10 cellular contexts compared by ENCODE assay signal in genomic region chr12:88577537-88577936, GRCh38. TPM values are rescaled to one million over a fixed set of nuclear protein-coding genes. Genes with fewer than 3 reads are reported as not detected.
A peak's percentile ranks its signal among the peaks of the same experiment; 100 is the strongest.
DNase-seq lines count a peak whose midpoint lies in the region; TF ChIP-seq lines count a peak whose summit lies in the region.
"Had no signal": no experiment of that assay in that cellular context is flagged by ENCODE, and none has a peak within 500 bp of the region (broad histone marks: within the 10 kb centered on the region; RNA-seq: fewer than 3 reads in every experiment).

No MANE protein-coding gene starts in this region.

- H3K27me3 ChIP-seq in osteoblast (ENCODE audit: insufficient read depth, low read length) (no peaks in the 10 kb centered on the region), ascending aorta (no peaks in the 10 kb centered on the region), H7 (ENCODE audit: control insufficient read depth, insufficient read depth, low read length) (no peaks in the 10 kb centered on the region; the same call in none of the 2 replicates)

- DNase-seq in EL = peak; percentile 78
- DNase-seq in NCI-H1930 (lab: John Stamatoyannopoulos, UW) = peak; percentile 16 to 25
- no peak for DNase-seq in coronary artery (ENCODE audit: low spot score)
- DNase-seq in osteoblast (ENCODE audit: insufficient read length, low spot score, missing footprints) = no peak
- no peak for DNase-seq in COLO829 (ENCODE audit: low spot score)
- DNase-seq in ascending aorta (ENCODE audit: low spot score in 2 of 2) = no peak
- DNase-seq in NCI-H1092 treated with DMSO at 0.1 percent for 48 hours (lab: John Stamatoyannopoulos, UW) = no peak
- no peak for DNase-seq in H7
- DNase-seq: activated T-cell treated with anti-CD3 and anti-CD28 coated beads, Interleukin-2, amount 50 U/mL, for 1 hour; stimulated activated naive CD4-positive, alpha-beta T cell had no signal

- H3K27ac ChIP-seq in coronary artery = peak overlapping the region in 1 of 2 donors; percentile 11
- no peak overlapping the region for H3K27ac ChIP-seq in osteoblast (ENCODE audit: low read depth, low read length)
- no peak overlapping the region for H3K27ac ChIP-seq in ascending aorta

- peaks cover 4% of the 10 kb centered on the region for H4K20me1 ChIP-seq in osteoblast (ENCODE audit: insufficient read depth, low read length)

- TF ChIP-seq CTCF in coronary artery (IDR thresholded peaks at IDR 0.05) = no peak
- TF ChIP-seq CTCF in osteoblast (IDR thresholded peaks at IDR 0.05; ENCODE audit: extremely low read depth, low read depth, low read length) = peak; percentile 25
- TF ChIP-seq CTCF in ascending aorta (IDR thresholded peaks at IDR 0.05) = no peak

- H3K79me2 ChIP-seq in osteoblast (ENCODE audit: insufficient read depth, low read length) = peaks cover 75% of the 10 kb centered on the region

- peaks cover 43% of the 10 kb centered on the region for H3K4me1 ChIP-seq in osteoblast (ENCODE audit: insufficient read depth, low read length)
- peaks cover 0 to 10% of the 10 kb centered on the region in 2 donors for H3K4me1 ChIP-seq in ascending aorta

- intact Hi-C loops in ascending aorta (cut with DNase I) = no loop called here

- peak overlapping the region; percentile 90 for H3K4me2 ChIP-seq in osteoblast (ENCODE audit: insufficient read depth, low read length)

- H3K36me3 ChIP-seq in osteoblast (ENCODE audit: insufficient read depth, low read length) (no peaks in the 10 kb centered on the region), ascending aorta (no peaks in the 10 kb centered on the region), H7 (replicated peaks; ENCODE audit: control insufficient read depth, insufficient read depth, low read length) (no peaks in the 10 kb centered on the region)

- H3K9me3 ChIP-seq in osteoblast (ENCODE audit: low read depth, low read length) (no peaks in the 10 kb centered on the region), ascending aorta (no peaks in the 10 kb centered on the region)

- H3K4me3 ChIP-seq in coronary artery (peak overlapping the region; percentile 36), osteoblast (ENCODE audit: insufficient read depth, low read length) (peak overlapping the region; percentile 16), ascending aorta (peak overlapping the region in 1 of 2 donors; percentile 75), H7 (ENCODE audit: insufficient read depth, low read depth, low read length) (no peak overlapping the region)

- no peak overlapping the region for H2AFZ ChIP-seq in osteoblast (ENCODE audit: low read length)

RNA-seq across cellular contexts. Expression of gene KITLG, which starts 2.7 kb away (rescaled TPM):
- 46.7 and 62.5 TPM in 2 replicates for total RNA-seq in osteoblast
- 13.2 TPM for total RNA-seq in ascending aorta
- 5.8 and 7.2 TPM in 2 replicates for total RNA-seq in H7 (2014; rRNA removed; shearing (Covaris generic))

Comparison
In these comparisons a context has a peak if more than half of its experiments do, and no peak if none do; other contexts are left out.
1. DNase-seq: peak in EL (single experiment) and NCI-H1930 (2 of 2); none in coronary artery (single experiment), osteoblast (single experiment), COLO829 (single experiment), ascending aorta (0 of 2), NCI-H1092 treated with DMSO at 0.1 percent for 48 hours (single experiment) and H7 (single experiment).